ENCODE assay signal across 26 cellular contexts in the genomic region with DNA sequence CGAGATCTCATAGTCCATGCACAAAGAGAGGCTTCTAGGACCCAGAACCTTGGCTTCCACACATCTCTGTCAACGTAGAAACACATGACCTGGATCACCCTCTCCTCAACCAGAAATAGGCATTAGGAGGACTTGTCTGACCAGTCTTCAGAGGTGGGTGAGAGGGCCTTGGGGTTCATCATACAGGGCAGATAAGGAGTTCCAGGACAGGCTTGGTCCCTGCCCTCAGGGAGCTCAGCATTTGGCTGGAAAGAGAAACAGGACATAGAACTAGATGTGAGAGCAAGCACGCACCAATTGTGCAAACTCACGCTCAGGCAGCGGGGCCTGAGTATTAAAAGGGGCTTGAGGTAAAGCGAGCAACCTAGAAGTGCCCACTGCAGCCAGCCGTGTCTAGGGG. TPM values are rescaled to one million over a fixed set of nuclear protein-coding genes. Genes with fewer than 3 reads are reported as not detected.
A peak's percentile ranks its signal among the peaks of the same experiment; 100 is the strongest.
DNase-seq lines count a peak whose midpoint lies in the region; ATAC-seq and TF ChIP-seq lines count a peak whose summit lies in the region.
"Had no signal": no experiment of that assay in that cellular context is flagged by ENCODE, and none has a peak within 500 bp of the region (broad histone marks: within the 10 kb centered on the region; RNA-seq: fewer than 3 reads in every experiment).

No MANE protein-coding gene starts in this region.

- POLR2A ChIA-PET in Caco-2 (lab: Charles Lee), result no interaction called here

- CTCF ChIA-PET in Caco-2 (lab: Charles Lee), result interaction anchor here (0.8 kb wide), 2 partner anchors 10 to 94 kb away, joined by 3 read pairs; no protein-coding TSS in a partner anchor

- peak overlapping the region; percentile 3 for H3K4me3 Mint-ChIP-seq in activated naive CD8-positive, alpha-beta T cell
- no peak overlapping the region for H3K4me3 Mint-ChIP-seq in activated naive CD8-positive, alpha-beta T cell treated with anti-CD3 and anti-CD28 coated beads, Interleukin-2, amount 50 U/mL, for 24 hours
- peak overlapping the region; percentile 39 for H3K4me3 Mint-ChIP-seq in central memory CD8-positive, alpha-beta T cell
- H3K4me3 Mint-ChIP-seq in natural killer cell treated with Interleukin-12 subunit alpha and Interleukin-12 subunit beta and Interleukin-15 and Interleukin-18, amount 100 ng/mL, for 72 hours, result peak overlapping the region; percentile 90
- no peak overlapping the region for H3K4me3 Mint-ChIP-seq in Caco-2 (ENCODE audit: unreplicated experiment)

- no peaks in the 10 kb centered on the region for H3K27me3 ChIP-seq in Caco-2 (replicated peaks; ENCODE audit: control insufficient read depth, insufficient read depth, low read length)

- BruUV-seq in Caco-2 (replicated peaks; lab: Mats Ljungman, UMichigan), result no TSS peak

- no peak for ATAC-seq in activated naive CD8-positive, alpha-beta T cell treated with anti-CD3 and anti-CD28 coated beads, Interleukin-2, amount 50 U/mL, for 24 hours
- no peak for ATAC-seq in central memory CD8-positive, alpha-beta T cell (replicated peaks; ENCODE audit: extremely low read depth, poor library complexity, severe bottlenecking)
- ATAC-seq in natural killer cell treated with Interleukin-12 subunit alpha and Interleukin-12 subunit beta and Interleukin-15 and Interleukin-18, amount 100 ng/mL, for 72 hours, result no peak
- ATAC-seq in GM21619 (IDR thresholded peaks at IDR 0.05; ENCODE audit: unreplicated experiment) (no peak), HG02678 (IDR thresholded peaks at IDR 0.05; ENCODE audit: unreplicated experiment) (no peak)
- ATAC-seq: HepG2, PC-3, SK-N-SH treated with all-trans-retinoic acid at 6 μM for 48 hours had no signal

- TF ChIP-seq CTCF in Caco-2 (IDR thresholded peaks at IDR 0.05; ENCODE audit: insufficient read depth in 1 of 2, low read depth in 1 of 2, low read length in 1 of 2, severe bottlenecking in 1 of 2, unreplicated experiment in 1 of 2), result no peak

- peaks cover 6% of the 10 kb centered on the region for H3K27me3 Mint-ChIP-seq in activated naive CD8-positive, alpha-beta T cell
- peaks cover 31% of the 10 kb centered on the region for H3K27me3 Mint-ChIP-seq in activated naive CD8-positive, alpha-beta T cell treated with anti-CD3 and anti-CD28 coated beads, Interleukin-2, amount 50 U/mL, for 24 hours
- H3K27me3 Mint-ChIP-seq in central memory CD8-positive, alpha-beta T cell, result peaks cover 53% of the 10 kb centered on the region
- H3K27me3 Mint-ChIP-seq in natural killer cell treated with Interleukin-12 subunit alpha and Interleukin-12 subunit beta and Interleukin-15 and Interleukin-18, amount 100 ng/mL, for 72 hours, result no peaks in the 10 kb centered on the region
- H3K27me3 Mint-ChIP-seq in Caco-2 (ENCODE audit: insufficient read depth, unreplicated experiment), result peaks cover 3% of the 10 kb centered on the region

- H3K4me3 ChIP-seq in Caco-2 (ENCODE audit: low read depth, low read length), result no peak overlapping the region
- H3K4me3 ChIP-seq: BLaER1 treated with 17β-estradiol and CSF1 and Interleukin-3, amounts not matched to agents 10 nM and 100 nM; SJCRH30 had no signal

- no peaks in the 10 kb centered on the region for H3K36me3 ChIP-seq in Caco-2 (ENCODE audit: control insufficient read depth, insufficient read depth, low read length)
- H3K36me3 ChIP-seq: BLaER1 treated with 17β-estradiol and CSF1 and Interleukin-3, amounts not matched to agents 10 nM and 100 nM; SJCRH30 had no signal

- peaks cover 18% of the 10 kb centered on the region for H3K4me1 Mint-ChIP-seq in activated naive CD8-positive, alpha-beta T cell (ENCODE audit: low read depth)
- H3K4me1 Mint-ChIP-seq in activated naive CD8-positive, alpha-beta T cell treated with anti-CD3 and anti-CD28 coated beads, Interleukin-2, amount 50 U/mL, for 24 hours, result peaks cover 24% of the 10 kb centered on the region
- peaks cover 15% of the 10 kb centered on the region for H3K4me1 Mint-ChIP-seq in central memory CD8-positive, alpha-beta T cell
- H3K4me1 Mint-ChIP-seq in natural killer cell treated with Interleukin-12 subunit alpha and Interleukin-12 subunit beta and Interleukin-15 and Interleukin-18, amount 100 ng/mL, for 72 hours (ENCODE audit: low read depth in 2 of 2), result peaks cover 25 to 29% of the 10 kb centered on the region in 2 donors
- H3K4me1 Mint-ChIP-seq in Caco-2 (ENCODE audit: low read depth, unreplicated experiment), result peaks cover 10% of the 10 kb centered on the region

- no peaks in the 10 kb centered on the region for H3K9me3 ChIP-seq in Caco-2
- H3K9me3 ChIP-seq: BLaER1 treated with 17β-estradiol and CSF1 and Interleukin-3, amounts not matched to agents 10 nM and 100 nM; SJCRH30 had no signal

- no peak for DNase-seq in activated naive CD8-positive, alpha-beta T cell treated with anti-CD3 and anti-CD28 coated beads, Interleukin-2, amount 50 U/mL, for 24 hours
- no peak for DNase-seq in central memory CD8-positive, alpha-beta T cell (ENCODE audit: low spot score in 2 of 2)
- no peak for DNase-seq in natural killer cell treated with Interleukin-12 subunit alpha and Interleukin-12 subunit beta and Interleukin-15 and Interleukin-18, amount 100 ng/mL, for 72 hours (ENCODE audit: low spot score)
- DNase-seq in Caco-2, result no peak
- DNase-seq: CD4-positive, alpha-beta memory T cell; COR-L47; MV-4-11; NCI-H1105; NCI-H146; NCI-H1930; NCI-H2107; NCI-H524 treated with DMSO at 0.1 percent for 48 hours; NCI-H82; NK-92 treated with Interleukin-12 subunit alpha and Interleukin-12 subunit beta, amount 100 ng/mL, for 24 hours; PC-3; SJCRH30 had no signal

- H3K36me3 Mint-ChIP-seq in activated naive CD8-positive, alpha-beta T cell, result no peaks in the 10 kb centered on the region
- no peaks in the 10 kb centered on the region for H3K36me3 Mint-ChIP-seq in activated naive CD8-positive, alpha-beta T cell treated with anti-CD3 and anti-CD28 coated beads, Interleukin-2, amount 50 U/mL, for 24 hours (ENCODE audit: low read depth)
- H3K36me3 Mint-ChIP-seq in central memory CD8-positive, alpha-beta T cell (ENCODE audit: insufficient read depth), result peaks cover 5% of the 10 kb centered on the region
- H3K36me3 Mint-ChIP-seq in natural killer cell treated with Interleukin-12 subunit alpha and Interleukin-12 subunit beta and Interleukin-15 and Interleukin-18, amount 100 ng/mL, for 72 hours, result no peaks in the 10 kb centered on the region
- H3K36me3 Mint-ChIP-seq in Caco-2 (ENCODE audit: insufficient read depth, unreplicated experiment), result peaks cover 12% of the 10 kb centered on the region
- H3K36me3 Mint-ChIP-seq: CD4-positive, alpha-beta memory T cell had no signal

- intact Hi-C loops in Caco-2 (cut with micrococcal nuclease; ENCODE audit: unreplicated experiment), result no loop called here

- no peak overlapping the region for H3K27ac Mint-ChIP-seq in activated naive CD8-positive, alpha-beta T cell
- no peak overlapping the region for H3K27ac Mint-ChIP-seq in activated naive CD8-positive, alpha-beta T cell treated with anti-CD3 and anti-CD28 coated beads, Interleukin-2, amount 50 U/mL, for 24 hours
- H3K27ac Mint-ChIP-seq in central memory CD8-positive, alpha-beta T cell (ENCODE audit: low read depth), result no peak overlapping the region
- peak overlapping the region; percentile 2 to 64 for H3K27ac Mint-ChIP-seq in natural killer cell treated with Interleukin-12 subunit alpha and Interleukin-12 subunit beta and Interleukin-15 and Interleukin-18, amount 100 ng/mL, for 72 hours
- no peak overlapping the region for H3K27ac Mint-ChIP-seq in Caco-2 (ENCODE audit: unreplicated experiment)

- no peaks in the 10 kb centered on the region for H3K9me3 Mint-ChIP-seq in activated naive CD8-positive, alpha-beta T cell (ENCODE audit: low read depth)
- no peaks in the 10 kb centered on the region for H3K9me3 Mint-ChIP-seq in activated naive CD8-positive, alpha-beta T cell treated with anti-CD3 and anti-CD28 coated beads, Interleukin-2, amount 50 U/mL, for 24 hours
- no peaks in the 10 kb centered on the region for H3K9me3 Mint-ChIP-seq in central memory CD8-positive, alpha-beta T cell
- H3K9me3 Mint-ChIP-seq in natural killer cell treated with Interleukin-12 subunit alpha and Interleukin-12 subunit beta and Interleukin-15 and Interleukin-18, amount 100 ng/mL, for 72 hours, result no peaks in the 10 kb centered on the region
- H3K9me3 Mint-ChIP-seq in Caco-2 (ENCODE audit: unreplicated experiment), result no peaks in the 10 kb centered on the region

- H3K4me1 ChIP-seq in Caco-2, result peaks cover 28% of the 10 kb centered on the region
- H3K4me1 ChIP-seq: SJCRH30 had no signal

RNA-seq across cellular contexts. Expression of gene NOTO, which starts 28.6 kb away (rescaled TPM):
- total RNA-seq in natural killer cell treated with Interleukin-12 subunit alpha and Interleukin-12 subunit beta and Interleukin-15 and Interleukin-18, amount 100 ng/mL, for 72 hours, result not detected
- total RNA-seq in Caco-2 (2022), result 0.12 TPM in 1 of 2 replicates, not detected in the other
- total RNA-seq: CD4-positive, alpha-beta memory T cell; H4; HepG2; HT1080; LHCN-M2; MCF 10A; SJCRH30 had no signal

RNA-seq across cellular contexts. Expression of gene SMYD5, which starts 40.3 kb away (rescaled TPM):
- total RNA-seq in natural killer cell treated with Interleukin-12 subunit alpha and Interleukin-12 subunit beta and Interleukin-15 and Interleukin-18, amount 100 ng/mL, for 72 hours, result 10 to 100 TPM; 27.2 to 47.1 TPM
- 53.1 and 65.8 TPM in 2 replicates for total RNA-seq in Caco-2 (2022)

RNA-seq across cellular contexts. Expression of gene PRADC1, which starts 59.3 kb away (rescaled TPM):
- 10 to 100 TPM; 13.0 to 13.5 TPM for total RNA-seq in natural killer cell treated with Interleukin-12 subunit alpha and Interleukin-12 subunit beta and Interleukin-15 and Interleukin-18, amount 100 ng/mL, for 72 hours
- 24.1 and 25.4 TPM in 2 replicates for total RNA-seq in Caco-2 (2022)

Comparison
In these comparisons a context has a peak if more than half of its experiments do, and no peak if none do; other contexts are left out.
1. H3K4me3 Mint-ChIP-seq: peak in activated naive CD8-positive, alpha-beta T cell (single experiment), central memory CD8-positive, alpha-beta T cell (single experiment) and natural killer cell treated with Interleukin-12 subunit alpha and Interleukin-12 subunit beta and Interleukin-15 and Interleukin-18, amount 100 ng/mL, for 72 hours (single experiment); none in activated naive CD8-positive, alpha-beta T cell treated with anti-CD3 and anti-CD28 coated beads, Interleukin-2, amount 50 U/mL, for 24 hours (single experiment) and Caco-2 (single experiment).
2. H3K27ac Mint-ChIP-seq: peak in natural killer cell treated with Interleukin-12 subunit alpha and Interleukin-12 subunit beta and Interleukin-15 and Interleukin-18, amount 100 ng/mL, for 72 hours (2 of 2); none in activated naive CD8-positive, alpha-beta T cell (single experiment), activated naive CD8-positive, alpha-beta T cell treated with anti-CD3 and anti-CD28 coated beads, Interleukin-2, amount 50 U/mL, for 24 hours (single experiment), central memory CD8-positive, alpha-beta T cell (single experiment) and Caco-2 (single experiment).